In the genomic region with DNA sequence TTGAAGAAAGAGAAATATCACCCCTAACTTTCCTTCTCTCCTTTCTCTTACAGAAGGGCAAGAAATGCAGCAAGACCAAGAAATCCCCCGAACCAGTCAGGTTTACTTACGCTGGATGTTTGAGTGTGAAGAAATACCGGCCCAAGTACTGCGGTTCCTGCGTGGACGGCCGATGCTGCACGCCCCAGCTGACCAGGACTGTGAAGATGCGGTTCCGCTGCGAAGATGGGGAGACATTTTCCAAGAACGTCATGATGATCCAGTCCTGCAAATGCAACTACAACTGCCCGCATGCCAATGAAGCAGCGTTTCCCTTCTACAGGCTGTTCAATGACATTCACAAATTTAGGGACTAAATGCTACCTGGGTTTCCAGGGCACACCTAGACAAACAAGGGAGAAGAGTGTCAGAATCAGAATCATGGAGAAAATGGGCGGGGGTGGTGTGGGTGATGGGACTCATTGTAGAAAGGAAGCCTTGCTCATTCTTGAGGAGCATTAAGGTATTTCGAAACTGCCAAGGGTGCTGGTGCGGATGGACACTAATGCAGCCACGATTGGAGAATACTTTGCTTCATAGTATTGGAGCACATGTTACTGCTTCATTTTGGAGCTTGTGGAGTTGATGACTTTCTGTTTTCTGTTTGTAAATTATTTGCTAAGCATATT, we compare ENCODE assay signal across 10 cellular contexts. TPM values are rescaled to one million over a fixed set of nuclear protein-coding genes. Genes with fewer than 3 reads are reported as not detected.
A peak's percentile ranks its signal among the peaks of the same experiment; 100 is the strongest.
DNase-seq lines count a peak whose midpoint lies in the region; ATAC-seq and TF ChIP-seq lines count a peak whose summit lies in the region.
"Had no signal": no experiment of that assay in that cellular context is flagged by ENCODE, and none has a peak within 500 bp of the region (broad histone marks: within the 10 kb centered on the region; RNA-seq: fewer than 3 reads in every experiment).

No MANE protein-coding gene starts in this region.

- H3K27me3 ChIP-seq in kidney epithelial cell (ENCODE audit: control insufficient read depth, insufficient read depth, low read length) (no peaks in the 10 kb centered on the region), thoracic aorta (replicated peaks; ENCODE audit: insufficient read depth) (no peaks in the 10 kb centered on the region)

- TF ChIP-seq CTCF in MCF 10A (IDR thresholded peaks at IDR 0.05; ENCODE audit: unreplicated experiment), result no peak
- no peak for TF ChIP-seq CTCF in kidney epithelial cell (IDR thresholded peaks at IDR 0.05; ENCODE audit: insufficient read depth, low read length, poor library complexity, severe bottlenecking)
- no peak for TF ChIP-seq CTCF in thoracic aorta (IDR thresholded peaks at IDR 0.05)

- POLR2A ChIA-PET in MCF 10A (lab: Yijun Ruan, JAX), result interaction anchor here (0.6 to 3.4 kb wide), 14 partner anchors 11 to 324 kb away, joined by 3 to 32 read pairs (median 4); a partner anchor contains a TSS

- ATAC-seq in thoracic aorta (ENCODE audit: insufficient number of reproducible peaks, low FRiP score, low read depth) (no peak), HG03354 (IDR thresholded peaks at IDR 0.05; ENCODE audit: poor library complexity, severe bottlenecking, unreplicated experiment) (no peak)
- ATAC-seq: activated CD8-positive, alpha-beta memory T cell treated with anti-CD3 and anti-CD28 coated beads, Interleukin-2, amount 10 ng/mL, durations not matched to agents 7 days and 5 days had no signal

- H3K4me3 Mint-ChIP-seq in MCF 10A (ENCODE audit: unreplicated experiment), result peak overlapping the region; percentile 94
- H3K4me3 Mint-ChIP-seq: activated CD8-positive, alpha-beta memory T cell treated with anti-CD3 and anti-CD28 coated beads, Interleukin-2, amount 10 ng/mL, durations not matched to agents 7 days and 5 days had no signal

- no peaks in the 10 kb centered on the region for H3K9me3 ChIP-seq in thoracic aorta

- no peaks in the 10 kb centered on the region for H3K27me3 Mint-ChIP-seq in MCF 10A (ENCODE audit: insufficient read depth, unreplicated experiment)

- H3K36me3 ChIP-seq in kidney epithelial cell (ENCODE audit: control insufficient read depth, insufficient read depth, low read length) (peaks cover 4% of the 10 kb centered on the region), thoracic aorta (peaks cover 15% of the 10 kb centered on the region)

- peak overlapping the region; percentile 96 to 99 for H3K27ac ChIP-seq in thoracic aorta

- peaks cover 42% of the 10 kb centered on the region for H3K4me1 Mint-ChIP-seq in MCF 10A (ENCODE audit: insufficient read depth, unreplicated experiment)

- H3K27ac Mint-ChIP-seq in MCF 10A (ENCODE audit: low read depth, unreplicated experiment), result peak overlapping the region; percentile 97
- H3K27ac Mint-ChIP-seq: activated CD8-positive, alpha-beta memory T cell treated with anti-CD3 and anti-CD28 coated beads, Interleukin-2, amount 10 ng/mL, durations not matched to agents 7 days and 5 days had no signal

- H3K4me3 ChIP-seq in kidney epithelial cell (ENCODE audit: low read depth, low read length) (peak overlapping the region; percentile 96), thoracic aorta (peak overlapping the region; percentile 75)

- intact Hi-C loops in MCF 10A (cut with micrococcal nuclease), result loop anchor here (2.0 to 5.0 kb wide), 2 partner anchors 44 to 184 kb away; no protein-coding TSS in a partner anchor

- H3K9me3 Mint-ChIP-seq in MCF 10A (ENCODE audit: unreplicated experiment), result no peaks in the 10 kb centered on the region

- peaks cover 5 to 11% of the 10 kb centered on the region in 2 donors for H3K4me1 ChIP-seq in thoracic aorta (ENCODE audit: control insufficient read depth in 1 of 2, low read depth in 2 of 2)

- BruUV-seq in MCF 10A (replicated peaks; lab: Mats Ljungman, UMichigan), result no TSS peak

- peak; percentile 66 for DNase-seq in HT1080 (ENCODE audit: low read depth)
- peak; percentile 73 for DNase-seq in MCF 10A (ENCODE audit: unreplicated experiment)
- no peak for DNase-seq in kidney epithelial cell (ENCODE audit: low read depth)
- DNase-seq in thoracic aorta (ENCODE audit: low spot score), result no peak
- no peak for DNase-seq in ecto neural progenitor cell (ENCODE audit: low spot score)
- no peak for DNase-seq in central memory CD4-positive, alpha-beta T cell
- DNase-seq in NCI-H1436 (lab: John Stamatoyannopoulos, UW), result no peak
- DNase-seq: activated CD8-positive, alpha-beta memory T cell treated with anti-CD3 and anti-CD28 coated beads, Interleukin-2, amount 10 ng/mL, durations not matched to agents 7 days and 5 days; NCI-H446 treated with DMSO at 0.1 percent for 48 hours had no signal

- CTCF ChIA-PET in MCF 10A (lab: Yijun Ruan, JAX), result interaction anchor here (0.5 to 2.5 kb wide), 30 partner anchors 8 to 925 kb away, joined by 3 to 19 read pairs (median 4); a partner anchor contains a TSS

- H3K36me3 Mint-ChIP-seq in MCF 10A (ENCODE audit: insufficient read depth, unreplicated experiment), result peaks cover 69% of the 10 kb centered on the region
- H3K36me3 Mint-ChIP-seq: activated CD8-positive, alpha-beta memory T cell treated with anti-CD3 and anti-CD28 coated beads, Interleukin-2, amount 10 ng/mL, durations not matched to agents 7 days and 5 days had no signal

RNA-seq across cellular contexts. Expression of a gene that starts 2.3 kb away (rescaled TPM):
- total RNA-seq in HT1080 (2014; rRNA removed; shearing (Covaris generic)), result 22.9 and 38.1 TPM in 2 replicates
- polyA plus RNA-seq in HT1080 (2015; cell fraction: cytosol; rRNA removed), result 367 and 414 TPM in 2 replicates
- polyA plus RNA-seq in HT1080 (2015; cell fraction: nucleus; rRNA removed), result 987 and 1,103 TPM in 2 replicates
- total RNA-seq in MCF 10A (2022), result 37.3 and 90.2 TPM in 2 replicates
- total RNA-seq in kidney epithelial cell, result 167 TPM in 2 replicates
- 100 to 1,000 TPM; 107 to 413 TPM for total RNA-seq in thoracic aorta
- total RNA-seq: activated CD8-positive, alpha-beta memory T cell treated with anti-CD3 and anti-CD28 coated beads, Interleukin-2, amount 10 ng/mL, durations not matched to agents 7 days and 5 days had no signal

Comparison
In these comparisons a context has a peak if more than half of its experiments do, and no peak if none do; other contexts are left out.
1. DNase-seq: peak in HT1080 (single experiment) and MCF 10A (single experiment); none in kidney epithelial cell (single experiment), thoracic aorta (single experiment), ecto neural progenitor cell (single experiment), central memory CD4-positive, alpha-beta T cell (single experiment) and NCI-H1436 (single experiment).